In the genomic region with DNA sequence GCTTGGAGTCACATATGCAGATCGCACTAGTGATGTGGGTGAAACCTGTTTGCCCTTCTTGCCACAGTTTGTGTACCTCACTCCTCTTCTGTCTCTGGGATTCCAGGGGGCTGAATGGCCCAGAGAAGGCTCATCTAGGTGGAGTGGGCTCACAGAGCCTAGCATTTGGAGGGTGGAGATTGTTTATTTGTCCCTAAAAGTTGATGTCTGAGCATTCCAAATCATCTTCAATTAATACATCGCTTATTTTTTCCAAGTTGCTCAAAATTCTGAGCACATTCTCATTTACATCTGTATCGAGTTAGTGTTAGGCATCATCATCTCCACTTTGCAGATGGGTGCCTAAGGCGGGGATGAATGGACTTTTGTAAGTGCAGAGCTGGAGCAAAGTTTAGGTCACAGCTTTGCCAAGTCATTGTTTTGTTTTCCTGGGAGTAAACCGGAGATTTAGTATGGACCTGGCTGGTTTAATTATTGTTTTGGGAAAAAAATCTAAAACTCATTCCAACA, we compare ENCODE assay signal across 9 cellular contexts. TPM values are rescaled to one million over a fixed set of nuclear protein-coding genes. Genes with fewer than 3 reads are reported as not detected.
DNase-seq lines count a peak whose midpoint lies in the region; ATAC-seq and TF ChIP-seq lines count a peak whose summit lies in the region.
"Had no signal": no experiment of that assay in that cellular context is flagged by ENCODE, and none has a peak within 500 bp of the region (broad histone marks: within the 10 kb centered on the region; RNA-seq: fewer than 3 reads in every experiment).

No MANE protein-coding gene starts in this region.

- H3K4me3 Mint-ChIP-seq in Calu3 (ENCODE audit: low read depth, unreplicated experiment) (peak overlapping the region; percentile 97), progenitor cell of endocrine pancreas (ENCODE audit: low read depth) (peak overlapping the region; percentile 98)

- H3K36me3 ChIP-seq in SJCRH30: no peaks in the 10 kb centered on the region

- H3K4me1 ChIP-seq in SJCRH30: peaks cover 29% of the 10 kb centered on the region

- no peaks in the 10 kb centered on the region for H3K9me3 ChIP-seq in SJCRH30 (replicated peaks)

- H3K27ac Mint-ChIP-seq in Calu3 (ENCODE audit: unreplicated experiment): no peak overlapping the region
- H3K27ac Mint-ChIP-seq in progenitor cell of endocrine pancreas: peak overlapping the region; percentile 96

- H3K4me1 Mint-ChIP-seq in Calu3 (ENCODE audit: low read depth, unreplicated experiment): peaks cover 25% of the 10 kb centered on the region
- peaks cover 55% of the 10 kb centered on the region for H3K4me1 Mint-ChIP-seq in progenitor cell of endocrine pancreas (ENCODE audit: low read depth)

- no peak for ATAC-seq in HG02610 (IDR thresholded peaks at IDR 0.05; ENCODE audit: unreplicated experiment)

- H3K9me3 Mint-ChIP-seq in Calu3 (ENCODE audit: low read depth, unreplicated experiment) (no peaks in the 10 kb centered on the region), progenitor cell of endocrine pancreas (ENCODE audit: low read depth) (no peaks in the 10 kb centered on the region)

- no peaks in the 10 kb centered on the region for H3K27me3 ChIP-seq in SJCRH30

- H3K4me3 ChIP-seq in SJCRH30: peak overlapping the region; percentile 92
- H3K4me3 ChIP-seq in fibroblast of mammary gland (ENCODE audit: control insufficient read depth, low read depth, low read length): peak overlapping the region; percentile 75

- no TSS peak for BruUV-seq in Calu3 (replicated peaks; lab: Mats Ljungman, UMichigan)

- H3K27ac ChIP-seq in SJCRH30: no peak overlapping the region

- TF ChIP-seq CTCF in Calu3 (IDR thresholded peaks at IDR 0.05; ENCODE audit: unreplicated experiment): no peak
- no peak for TF ChIP-seq CTCF in fibroblast of mammary gland (conservative IDR thresholded peaks at IDR 0.05; ENCODE audit: control insufficient read depth, insufficient read depth, low read depth, low read length)
- no peak for TF ChIP-seq CTCF in progenitor cell of endocrine pancreas (IDR thresholded peaks at IDR 0.05; ENCODE audit: unreplicated experiment)

- no peak for DNase-seq in Calu3
- no peak for DNase-seq in SJCRH30
- peak; percentile 94 for DNase-seq in fibroblast of mammary gland (ENCODE audit: low read depth)
- no peak for DNase-seq in progenitor cell of endocrine pancreas (ENCODE audit: low spot score, unreplicated experiment)
- DNase-seq in UCSD-AML1 (lab: John Stamatoyannopoulos, UW; ENCODE audit: unreplicated experiment): no peak
- no peak for DNase-seq in stimulated activated CD4-positive, alpha-beta T cell treated with anti-CD3 and anti-CD28 coated beads, Interleukin-4, amount 100 ng/mL, for 1 hour
- DNase-seq in NCI-H1092 treated with DMSO at 0.1 percent for 48 hours (lab: John Stamatoyannopoulos, UW): no peak

- H3K36me3 Mint-ChIP-seq in Calu3 (ENCODE audit: insufficient read depth, unreplicated experiment): peaks cover 24% of the 10 kb centered on the region
- peaks cover 2% of the 10 kb centered on the region for H3K36me3 Mint-ChIP-seq in progenitor cell of endocrine pancreas (ENCODE audit: insufficient read depth)

- H3K27me3 Mint-ChIP-seq in Calu3 (ENCODE audit: unreplicated experiment): no peaks in the 10 kb centered on the region
- H3K27me3 Mint-ChIP-seq in progenitor cell of endocrine pancreas: no peaks in the 10 kb centered on the region

- intact Hi-C loops in Calu3 (cut with micrococcal nuclease; ENCODE audit: unreplicated experiment): loop anchor here (10.0 kb wide), 1 partner anchor 102 kb away; no protein-coding TSS in a partner anchor

- CTCF ChIA-PET in Calu3 (lab: Charles Lee): interaction anchor here (0.7 to 1.6 kb wide), 2 partner anchors 30 to 70 kb away, joined by 3 to 6 read pairs; no protein-coding TSS in a partner anchor

RNA-seq across cellular contexts. Expression of a gene that starts 2.0 kb away (rescaled TPM):
- 29.6 and 30.0 TPM in 2 replicates for total RNA-seq in Calu3 (2022)
- 57.2 and 58.0 TPM in 2 replicates for total RNA-seq in SJCRH30 (2014; rRNA removed; shearing (Covaris generic))
- total RNA-seq in progenitor cell of endocrine pancreas: 113 TPM in 2 replicates

RNA-seq across cellular contexts. Expression of a gene that starts 59.6 kb away (rescaled TPM):
- total RNA-seq in Calu3 (2022) (not detected in 2 replicates), progenitor cell of endocrine pancreas (not detected in 2 replicates)
- not detected in 2 replicates for total RNA-seq in SJCRH30 (2014; rRNA removed; shearing (Covaris generic))
- total RNA-seq: dermis microvascular lymphatic vessel endothelial cell had no signal
